In genomic region chr10:118394557-118395194, GRCh38 we compare ENCODE assay signal across 16 cellular contexts. TPM values are rescaled to one million over a fixed set of nuclear protein-coding genes. Genes with fewer than 3 reads are reported as not detected.
DNase-seq lines count a peak whose midpoint lies in the region; ATAC-seq and TF ChIP-seq lines count a peak whose summit lies in the region.
"Had no signal": no experiment of that assay in that cellular context is flagged by ENCODE, and none has a peak within 500 bp of the region (broad histone marks: within the 10 kb centered on the region; RNA-seq: fewer than 3 reads in every experiment).

No MANE protein-coding gene starts in this region.

- DNase-seq in right cardiac atrium (no peak), cardiac septum (ENCODE audit: low spot score) (no peak), NCI-H524 treated with DMSO at 0.1 percent for 48 hours (lab: John Stamatoyannopoulos, UW) (peak; percentile 34), coronary artery (ENCODE audit: low spot score) (no peak), dedifferentiated amniotic fluid mesenchymal stem cell (ENCODE audit: extremely low spot score) (no peak), T-helper 17 cell (no peak)
- no peak for DNase-seq in stimulated activated CD4-positive, alpha-beta T cell treated with anti-CD3 and anti-CD28 coated beads, Interleukin-2, amount 100 ng/mL, for 48 hours
- DNase-seq: brain microvascular endothelial cell, DND-41, NCI-H2081 treated with DMSO at 0.1 percent for 48 hours, Peyer's patch, trophoblast cell had no signal

- H3K36me3 Mint-ChIP-seq in T-helper 17 cell (ENCODE audit: low read depth), result peaks cover 3% of the 10 kb centered on the region

- intact Hi-C loops in right cardiac atrium (cut with DNase I), result no loop called here
- intact Hi-C loops in cardiac septum (cut with DNase I), result no loop called here

- H3K9me3 ChIP-seq in right cardiac atrium (ENCODE audit: control insufficient read depth, low read length), result no peaks in the 10 kb centered on the region
- H3K9me3 ChIP-seq in T-helper 17 cell (ENCODE audit: control insufficient read depth, low read length, poor library complexity, severe bottlenecking), result no peaks in the 10 kb centered on the region
- H3K9me3 ChIP-seq: Peyer's patch, prostate gland had no signal

- H3K27ac ChIP-seq in right cardiac atrium (ENCODE audit: low read length) (no peak overlapping the region), coronary artery (no peak overlapping the region)
- H3K27ac ChIP-seq: brain microvascular endothelial cell, gastroesophageal sphincter, Peyer's patch, prostate gland had no signal

- peaks cover 35% of the 10 kb centered on the region for H3K27me3 Mint-ChIP-seq in T-helper 17 cell

- peaks cover 3% of the 10 kb centered on the region for H3K4me1 Mint-ChIP-seq in T-helper 17 cell

- H3K4me3 ChIP-seq in right cardiac atrium (ENCODE audit: low read length), result no peak overlapping the region
- H3K4me3 ChIP-seq in coronary artery, result peak overlapping the region; percentile 33
- H3K4me3 ChIP-seq: gastroesophageal sphincter, Peyer's patch, prostate gland had no signal

- no peak overlapping the region for H3K27ac Mint-ChIP-seq in T-helper 17 cell

- no peak overlapping the region for H3K4me3 Mint-ChIP-seq in T-helper 17 cell

- ATAC-seq in right cardiac atrium, result peak; percentile 41 to 89
- ATAC-seq in GM21360 (IDR thresholded peaks at IDR 0.05; ENCODE audit: unreplicated experiment), result no peak
- ATAC-seq in T-helper 17 cell, result no peak
- ATAC-seq: gastroesophageal sphincter, HepG2 had no signal

- no peak for TF ChIP-seq CTCF in coronary artery (IDR thresholded peaks at IDR 0.05)

- WGBS in right cardiac atrium, result 24% methylated on average over 6 of the region's 6 CpGs

- no peaks in the 10 kb centered on the region for H3K4me1 ChIP-seq in right cardiac atrium (ENCODE audit: control insufficient read depth, insufficient read depth, low read length)
- H3K4me1 ChIP-seq: gastroesophageal sphincter, Peyer's patch, prostate gland had no signal

- no peaks in the 10 kb centered on the region for H3K27me3 ChIP-seq in right cardiac atrium (ENCODE audit: control insufficient read depth, insufficient read depth)
- H3K27me3 ChIP-seq: brain microvascular endothelial cell, Peyer's patch had no signal

RNA-seq across cellular contexts. Expression of gene FAM204A, which starts 52.6 kb away (rescaled TPM):
- total RNA-seq in right cardiac atrium (10 to 100 TPM; 52.2 to 80.9 (median 61.7) TPM), cardiac septum (62.7 TPM), T-helper 17 cell (10 to 100 TPM; 53.9 to 62.0 TPM)
- 42.3 TPM for polyA plus RNA-seq in right cardiac atrium

Comparison
In these comparisons a context has a peak if more than half of its experiments do, and no peak if none do; other contexts are left out.
1. ATAC-seq: peak in right cardiac atrium (2 of 2); none in GM21360 (single experiment) and T-helper 17 cell (single experiment).